Comparison of ENCODE assay signal across 8 cellular contexts in the genomic region with DNA sequence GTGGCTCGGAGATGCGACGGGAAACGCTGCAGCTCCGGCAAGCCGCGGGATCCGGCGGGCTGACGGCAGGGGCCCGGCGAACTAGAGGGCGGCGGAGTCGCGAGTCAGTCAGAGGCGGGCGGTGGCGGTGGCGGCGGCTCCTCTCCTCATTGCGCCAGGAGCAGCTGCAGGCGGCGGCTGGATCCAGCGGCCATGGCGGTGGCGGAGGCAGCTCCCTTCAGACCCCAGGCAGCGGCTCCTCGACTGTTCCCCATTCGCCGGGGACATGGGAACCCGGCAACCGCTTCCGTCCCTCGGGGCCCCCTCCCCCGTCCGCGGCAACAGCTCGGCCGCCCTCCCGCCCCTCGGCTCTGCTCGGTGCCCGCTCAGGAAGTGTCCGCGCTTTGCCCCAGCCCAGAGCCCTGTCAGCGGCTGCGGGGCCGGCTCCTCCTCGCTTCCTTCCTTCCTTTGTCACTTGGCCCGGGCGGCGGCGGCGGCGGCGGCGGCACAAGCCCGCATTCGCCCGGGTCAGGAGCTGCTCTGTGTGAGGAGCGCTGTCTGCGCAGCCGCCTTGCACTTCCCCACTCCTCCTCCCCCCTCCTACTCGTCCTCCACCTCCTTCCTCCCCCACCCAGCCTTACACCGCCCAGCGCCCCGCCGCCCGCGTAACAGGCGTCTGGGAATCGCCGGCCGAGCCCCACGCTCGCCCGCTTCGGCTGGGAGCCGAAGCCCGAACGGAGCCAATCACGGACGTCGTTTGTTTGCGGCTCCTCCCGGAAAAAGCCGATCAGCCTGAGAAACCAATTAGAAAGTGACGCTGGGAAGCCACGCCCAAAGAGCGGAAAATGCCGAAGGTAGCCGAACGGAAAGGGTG. TPM values are rescaled to one million over a fixed set of nuclear protein-coding genes. Genes with fewer than 3 reads are reported as not detected.
DNase-seq lines count a peak whose midpoint lies in the region; ATAC-seq and TF ChIP-seq lines count a peak whose summit lies in the region.

A gene (minus strand): TSS at position 525 of the 853 bp plus-strand sequence. CDS start 1,013 bp downstream, outside the sequence.

- H3K9me3 Mint-ChIP-seq in activated T-helper 17 cell treated with anti-CD3 and anti-CD28 coated beads, Interleukin-2, amount 50 U/mL, for 72 hours = no peaks in the 10 kb centered on the region

- no peaks in the 10 kb centered on the region for H3K27me3 Mint-ChIP-seq in activated T-helper 17 cell treated with anti-CD3 and anti-CD28 coated beads, Interleukin-2, amount 50 U/mL, for 72 hours

- H3K27ac ChIP-seq in C4-2B (peak within 1 kb of the TSS; percentile 99), OCI-LY7 (ENCODE audit: low read depth, low read length, poor library complexity, severe bottlenecking) (peak within 1 kb of the TSS; percentile 97), fibroblast of lung (ENCODE audit: insufficient read depth, low read length) (peak within 1 kb of the TSS; percentile 99), neural cell (ENCODE audit: low read length) (peak within 1 kb of the TSS; percentile 99)

- no peak within 1 kb of the TSS for H3K27ac Mint-ChIP-seq in activated T-helper 17 cell treated with anti-CD3 and anti-CD28 coated beads, Interleukin-2, amount 50 U/mL, for 72 hours

- TF ChIP-seq RAD21 in neural cell (conservative IDR thresholded peaks at IDR 0.05) = peak; percentile 29

- H3K4me3 Mint-ChIP-seq in activated T-helper 17 cell treated with anti-CD3 and anti-CD28 coated beads, Interleukin-2, amount 50 U/mL, for 72 hours = no peak within 1 kb of the TSS

- ATAC-seq in GM19351 (IDR thresholded peaks at IDR 0.05; ENCODE audit: unreplicated experiment) (peak; percentile 21), HG03520 (IDR thresholded peaks at IDR 0.05; ENCODE audit: unreplicated experiment) (peak; percentile 27)
- peak; percentile 52 for ATAC-seq in activated T-helper 17 cell treated with anti-CD3 and anti-CD28 coated beads, Interleukin-2, amount 50 U/mL, for 72 hours (replicated peaks)

- H3K36me3 Mint-ChIP-seq in activated T-helper 17 cell treated with anti-CD3 and anti-CD28 coated beads, Interleukin-2, amount 50 U/mL, for 72 hours (ENCODE audit: low read depth) = peaks cover 26% of the 10 kb centered on the region

- CTCF ChIA-PET in OCI-LY7 (lab: Charles Lee; ENCODE audit: unreplicated experiment) = interaction anchor here (0.6 to 1.4 kb wide), 3 partner anchors 11 to 863 kb away, joined by 3 to 8 read pairs (median 3); no protein-coding TSS in a partner anchor

- H3K9me2 ChIP-seq in OCI-LY7 (ENCODE audit: insufficient read depth, low read length) = no peaks in the 10 kb centered on the region
- no peaks in the 10 kb centered on the region for H3K9me2 ChIP-seq in neural cell (ENCODE audit: insufficient read depth, low read length)

- peak; percentile 40 for TF ChIP-seq EP300 in neural cell (conservative IDR thresholded peaks at IDR 0.05; ENCODE audit: poor library complexity, severe bottlenecking)

- H3K9ac ChIP-seq in fibroblast of lung (ENCODE audit: insufficient read depth, low read length) (peak within 1 kb of the TSS; percentile 99), neural cell (ENCODE audit: low read length) (peak within 1 kb of the TSS; percentile 99)

- DNase-seq in OCI-LY7 (ENCODE audit: low spot score) (peak; percentile 98), fibroblast of lung (ENCODE audit: low read depth in 2 of 2) (no peak)

- peaks cover 33% of the 10 kb centered on the region for H4K20me1 ChIP-seq in OCI-LY7 (ENCODE audit: insufficient read depth, low read length)
- peaks cover 8% of the 10 kb centered on the region for H4K20me1 ChIP-seq in fibroblast of lung (ENCODE audit: control insufficient read depth, extremely low read depth, insufficient read depth, low read length)
- H4K20me1 ChIP-seq in neural cell (ENCODE audit: insufficient read depth) = peaks cover 39% of the 10 kb centered on the region

- peaks cover 32% of the 10 kb centered on the region for H3K4me1 ChIP-seq in OCI-LY7 (ENCODE audit: insufficient read depth, low read length, poor library complexity, severe bottlenecking)
- no peaks in the 10 kb centered on the region for H3K4me1 ChIP-seq in fibroblast of lung (ENCODE audit: control insufficient read depth, extremely low read depth, insufficient read depth, low read length)

- peaks cover 73% of the 10 kb centered on the region for H3K79me2 ChIP-seq in OCI-LY7 (ENCODE audit: insufficient read depth, low read depth, low read length)
- peaks cover 54% of the 10 kb centered on the region for H3K79me2 ChIP-seq in fibroblast of lung (ENCODE audit: control insufficient read depth, insufficient read depth, low read length)
- peaks cover 76% of the 10 kb centered on the region for H3K79me2 ChIP-seq in neural cell (replicated peaks; ENCODE audit: insufficient read depth, low read length)

- BruUV-seq in OCI-LY7 (replicated peaks; lab: Mats Ljungman, UMichigan) = no TSS peak

- H3K9me3 ChIP-seq in OCI-LY7 (ENCODE audit: low read length) (no peaks in the 10 kb centered on the region), fibroblast of lung (ENCODE audit: control insufficient read depth, insufficient read depth, low read depth, low read length) (no peaks in the 10 kb centered on the region), neural cell (ENCODE audit: low read length) (no peaks in the 10 kb centered on the region)

- H3K36me3 ChIP-seq in OCI-LY7 (ENCODE audit: insufficient read depth, low read length) = peaks cover 12% of the 10 kb centered on the region
- H3K36me3 ChIP-seq in fibroblast of lung (ENCODE audit: control insufficient read depth, insufficient read depth, low read length) = no peaks in the 10 kb centered on the region
- no peaks in the 10 kb centered on the region for H3K36me3 ChIP-seq in neural cell (ENCODE audit: insufficient read depth, low read length)

- H3K4me2 ChIP-seq in OCI-LY7 (ENCODE audit: low read length) (peak within 1 kb of the TSS; percentile 80), fibroblast of lung (ENCODE audit: extremely low read depth, insufficient read depth, low read length) (peak within 1 kb of the TSS; percentile 100), neural cell (ENCODE audit: low read length) (no peak within 1 kb of the TSS)

- intact Hi-C loops in OCI-LY7 (cut with micrococcal nuclease; ENCODE audit: unreplicated experiment) = loop anchor here (1.0 to 10.0 kb wide), 5 partner anchors 254 to 649 kb away; a partner anchor contains a TSS

- H3F3A ChIP-seq in neural cell (ENCODE audit: insufficient read depth, low read length, poor library complexity, severe bottlenecking) = peaks cover 3% of the 10 kb centered on the region

- H3K27me3 ChIP-seq in fibroblast of lung (ENCODE audit: control insufficient read depth, insufficient read depth, low read length) = no peaks in the 10 kb centered on the region
- no peaks in the 10 kb centered on the region for H3K27me3 ChIP-seq in neural cell (ENCODE audit: insufficient read depth, low read depth, low read length)

- TF ChIP-seq CTCF in C4-2B (conservative IDR thresholded peaks at IDR 0.05) (no peak), OCI-LY7 (conservative IDR thresholded peaks at IDR 0.05; ENCODE audit: low read length) (no peak), fibroblast of lung (conservative IDR thresholded peaks at IDR 0.05 in 1 of 2, IDR thresholded peaks at IDR 0.05 in 1 of 2; ENCODE audit: low read depth in 1 of 2, low read length in 2 of 2) (no peak), neural cell (IDR thresholded peaks at IDR 0.05; ENCODE audit: poor library complexity, severe bottlenecking) (no peak), subcutaneous adipose tissue (IDR thresholded peaks at IDR 0.05; ENCODE audit: low read depth) (no peak)

- H2AFZ ChIP-seq in OCI-LY7 (ENCODE audit: low read length) (peak within 1 kb of the TSS; percentile 70), fibroblast of lung (ENCODE audit: low read length) (peak within 1 kb of the TSS; percentile 67), neural cell (ENCODE audit: low read depth, low read length) (peak within 1 kb of the TSS; percentile 83)

- POLR2A ChIA-PET in OCI-LY7 (lab: Charles Lee) = interaction anchor here (0.8 to 4.0 kb wide), 8 partner anchors 10 to 630 kb away, joined by 3 to 31 read pairs (median 6); a partner anchor contains a TSS

- H3K4me1 Mint-ChIP-seq in activated T-helper 17 cell treated with anti-CD3 and anti-CD28 coated beads, Interleukin-2, amount 50 U/mL, for 72 hours = peaks cover 7% of the 10 kb centered on the region

- peak within 1 kb of the TSS; percentile 81 for H3K4me3 ChIP-seq in OCI-LY7 (ENCODE audit: low read depth, low read length, poor library complexity, severe bottlenecking)
- peak within 1 kb of the TSS; percentile 84 to 98 (median 90) for H3K4me3 ChIP-seq in fibroblast of lung (replicated peaks in 1 of 4; ENCODE audit: control extremely low read depth in 1 of 4, insufficient read depth in 1 of 4, low read depth in 3 of 4, low read length in 4 of 4)
- peak within 1 kb of the TSS; percentile 79 for H3K4me3 ChIP-seq in neural cell (ENCODE audit: low read length)

TF ChIP-seq in neural cell, 6 proteins besides CTCF, POLR2A, EP300 and RAD21 (continues in another document):
- TF ChIP-seq MXI1 (conservative IDR thresholded peaks at IDR 0.05; ENCODE audit: poor library complexity, severe bottlenecking) = peak; percentile 64

RNA-seq across cellular contexts. Expression of the gene that starts here (rescaled TPM):
- 25.5 and 26.6 TPM in 2 replicates for total RNA-seq in OCI-LY7 (2014; rRNA removed; shearing (Covaris generic))
- 35.5 and 40.9 TPM in 2 replicates for total RNA-seq in OCI-LY7 (2022)
- total RNA-seq in activated T-helper 17 cell treated with anti-CD3 and anti-CD28 coated beads, Interleukin-2, amount 50 U/mL, for 72 hours = 10 to 100 TPM; 31.5 to 36.9 TPM
- total RNA-seq in fibroblast of lung = 37.3 and 37.5 TPM in 2 replicates
- polyA plus RNA-seq in fibroblast of lung = 39.5 and 44.8 TPM in 2 replicates
- polyA plus RNA-seq in fibroblast of lung (2012) = 23.8 and 27.0 TPM in 2 replicates
- 34.3 and 35.1 TPM in 2 replicates for polyA minus RNA-seq in fibroblast of lung (ENCODE audit: low replicate concordance)
- 48.5 and 52.9 TPM in 2 replicates for polyA plus RNA-seq in neural cell
- 206 and 254 TPM in 2 replicates for polyA minus RNA-seq in neural cell
- 10 to 100 TPM; 29.4 to 39.8 (median 32.5) TPM for total RNA-seq in subcutaneous adipose tissue
